25 cellular contexts compared by ENCODE assay signal in the genomic region with DNA sequence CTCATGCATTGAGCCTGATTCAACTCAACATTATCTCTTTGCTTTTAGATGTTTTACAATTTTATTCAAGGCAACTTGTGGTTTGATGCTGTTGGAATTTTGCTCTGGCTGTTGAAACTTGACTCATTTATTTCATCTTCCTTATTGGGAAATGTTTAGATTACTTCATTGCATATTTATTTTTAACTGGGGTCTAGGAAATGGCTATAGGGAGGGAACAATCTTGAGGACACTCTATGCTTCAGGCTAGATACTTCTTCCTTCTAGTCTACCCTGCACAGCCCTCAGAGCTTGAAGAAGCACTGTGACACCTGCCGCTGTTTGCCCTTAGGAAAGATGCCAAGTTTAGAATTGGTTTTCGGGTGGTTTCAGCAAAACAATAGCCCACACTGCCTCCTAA.
DNase-seq lines count a peak whose midpoint lies in the region; ATAC-seq and TF ChIP-seq lines count a peak whose summit lies in the region.
"Had no signal": no experiment of that assay in that cellular context is flagged by ENCODE, and none has a peak within 500 bp of the region (broad histone marks: within the 10 kb centered on the region; RNA-seq: fewer than 3 reads in every experiment).

No MANE protein-coding gene starts in this region.

- WGBS in IMR-90 (ENCODE audit: extremely low coverage in 2 of 2, insufficient read length in 1 of 2), 2 experiments = no CpG with 5 or more reads among the region's 2 CpGs

- peak overlapping the region; percentile 75 for H4K91ac ChIP-seq in IMR-90 (ENCODE audit: insufficient read depth, low read depth, low read length)

- H4K20me1 ChIP-seq in IMR-90 (ENCODE audit: insufficient read depth, low read length) = no peaks in the 10 kb centered on the region

- CTCF ChIA-PET in IMR-90 (lab: Yijun Ruan, JAX) = no interaction called here

- peaks cover 5% of the 10 kb centered on the region; the same call in 1 of the 2 replicates for H3K9me1 ChIP-seq in IMR-90 (ENCODE audit: insufficient read depth, low read length)

- BruUV-seq in IMR-90 (replicated peaks; lab: Mats Ljungman, UMichigan) = no TSS peak

- H3K23ac ChIP-seq in IMR-90 (ENCODE audit: low read depth, low read length) = peak overlapping the region; percentile 12; the same call in 1 of the 2 replicates

- peak overlapping the region; percentile 35; the same call in 1 of the 2 replicates for H3K56ac ChIP-seq in IMR-90 (ENCODE audit: extremely low read depth, insufficient read depth, low read length)

- H3K27ac ChIP-seq in IMR-90 (ENCODE audit: insufficient read depth, low read length) = peak overlapping the region; percentile 88
- H3K27ac ChIP-seq: neural progenitor cell, psoas muscle, transverse colon had no signal

- peak overlapping the region; percentile 88 for H3K4ac ChIP-seq in IMR-90 (ENCODE audit: low read depth, low read length)

- peak overlapping the region; percentile 93 for H2BK120ac ChIP-seq in IMR-90 (ENCODE audit: low read depth, low read length)

- H2AK5ac ChIP-seq in IMR-90 (ENCODE audit: low read depth, low read length) = 0 out of 2 replicates have a peak overlapping the region, but pooled peaks have one; percentile 23

- H3K4me3 ChIP-seq in IMR-90 (ENCODE audit: insufficient read depth, low read depth, low read length) (no peak overlapping the region), adipocyte (ENCODE audit: low read length) (no peak overlapping the region), fibroblast of the aortic adventitia (ENCODE audit: low read depth, low read length) (no peak overlapping the region)
- H3K4me3 ChIP-seq: neural progenitor cell, psoas muscle, transverse colon had no signal

- peak overlapping the region; percentile 59 to 60; a peak in 3 of 4 replicates for H4K8ac ChIP-seq in IMR-90 (ENCODE audit: low read depth in 2 of 2, low read length in 2 of 2)

- peak overlapping the region; percentile 76 for H2AFZ ChIP-seq in IMR-90 (replicated peaks; ENCODE audit: low read length, poor library complexity)
- H2AFZ ChIP-seq: neural progenitor cell had no signal

- POLR2A ChIA-PET in IMR-90 (lab: Charles Lee; ENCODE audit: unreplicated experiment) = no interaction called here

- H2BK15ac ChIP-seq in IMR-90 (ENCODE audit: low read depth, low read length) = peak overlapping the region; percentile 55; the same call in 1 of the 3 replicates

- H3K18ac ChIP-seq in IMR-90 (ENCODE audit: low read depth, low read length) = peak overlapping the region; percentile 73

- peak overlapping the region; percentile 55 for H3K4me2 ChIP-seq in IMR-90 (ENCODE audit: low read depth, low read length)
- H3K4me2 ChIP-seq: neural progenitor cell had no signal

- peak overlapping the region; percentile 56; the same call in 1 of the 2 replicates for H4K5ac ChIP-seq in IMR-90 (ENCODE audit: low read depth, low read length)

- dilution Hi-C loops in IMR-90 (cut with HindIII; ENCODE audit: low sequenced_read_pairs, unreplicated experiment) = no loop called here

- H2BK5ac ChIP-seq in IMR-90 (ENCODE audit: low read depth, low read length, poor library complexity, severe bottlenecking) = peak overlapping the region; percentile 64

- TF ChIP-seq CTCF in IMR-90 (conservative IDR thresholded peaks at IDR 0.05; ENCODE audit: low read depth, low read length) (no peak), fibroblast of the aortic adventitia (IDR thresholded peaks at IDR 0.05; ENCODE audit: insufficient read depth, low read length) (no peak)

- peaks cover 7% of the 10 kb centered on the region for H3K4me1 ChIP-seq in IMR-90 (ENCODE audit: control insufficient read depth, insufficient read depth, low read length)
- peaks cover 3% of the 10 kb centered on the region for H3K4me1 ChIP-seq in adipocyte (ENCODE audit: control insufficient read depth, insufficient read depth, low read length)
- H3K4me1 ChIP-seq: neural progenitor cell, psoas muscle, transverse colon had no signal

- H2BK20ac ChIP-seq in IMR-90 (ENCODE audit: low read depth, low read length) = peak overlapping the region; percentile 91

- in situ Hi-C loops in IMR-90 (cut with MboI; ENCODE audit: low sequenced_read_pairs) = no loop called here

- H3K79me1 ChIP-seq in IMR-90 (ENCODE audit: low read depth in 1 of 2, low read length in 2 of 2) = no peaks in the 10 kb centered on the region

- no peak for TF ChIP-seq RAD21 in IMR-90 (IDR thresholded peaks at IDR 0.05; ENCODE audit: low read length)

- no peak overlapping the region for H2AK9ac ChIP-seq in IMR-90 (replicated peaks; ENCODE audit: low read depth, low read length, poor library complexity)

- H3K36me3 ChIP-seq in IMR-90 (ENCODE audit: control insufficient read depth, insufficient read depth, low read length) = no peaks in the 10 kb centered on the region
- no peaks in the 10 kb centered on the region for H3K36me3 ChIP-seq in adipocyte (ENCODE audit: control insufficient read depth, insufficient read depth, low read length, severe bottlenecking)
- H3K36me3 ChIP-seq: neural progenitor cell, transverse colon had no signal

- ATAC-seq in IMR-90 (ENCODE audit: low read depth) (peak; percentile 92), GM18517 (IDR thresholded peaks at IDR 0.05; ENCODE audit: unreplicated experiment) (no peak)
- ATAC-seq: activated naive CD4-positive, alpha-beta T cell treated with anti-CD3 and anti-CD28 coated beads, Interleukin-2, amount 50 U/mL, for 72 hours; activated T-helper 17 cell treated with anti-CD3 and anti-CD28 coated beads, Interleukin-2, amount 50 U/mL, for 72 hours; psoas muscle had no signal

- intact Hi-C loops in IMR-90 (cut with micrococcal nuclease) = no loop called here

- DNase-seq in DMS79 treated with DMSO at 0.1 percent for 48 hours (lab: John Stamatoyannopoulos, UW) = peak; percentile 57
- DNase-seq in IMR-90 = peak; percentile 76
- peak; percentile 45 for DNase-seq in adipocyte (ENCODE audit: low read depth)
- DNase-seq in fibroblast of the aortic adventitia (ENCODE audit: low read depth) = peak; percentile 4
- DNase-seq in activated naive CD4-positive, alpha-beta T cell treated with Interleukin-2 at 50 U/mL for 16 hours = no peak
- DNase-seq in SHP77 (lab: John Stamatoyannopoulos, UW) = no peak
- DNase-seq: activated CD4-positive, alpha-beta T cell treated with anti-CD3 and anti-CD28 coated beads, Interleukin-2, amount 50 U/mL, for 48 hours; activated CD8-positive, alpha-beta memory T cell treated with anti-CD3 and anti-CD28 coated beads, Interleukin-2, amount 50 U/mL, for 4 hours; CD4-positive, alpha-beta memory T cell; DMS 273 treated with DMSO at 0.1 percent for 48 hours; H7; KG1; kidney glomerular epithelial cell; NCI-H187; NCI-H2227 treated with DMSO at 0.1 percent for 48 hours; NCI-H82; psoas muscle; Right ventricle myocardium superior; SW 1271; T1000; transverse colon had no signal

- TF ChIP-seq POLR2A in IMR-90 (IDR thresholded peaks at IDR 0.05; ENCODE audit: low read depth, low read length) = no peak

- H3K9me3 ChIP-seq in IMR-90 (ENCODE audit: control insufficient read depth, insufficient read depth, low read length) (no peaks in the 10 kb centered on the region), adipocyte (ENCODE audit: control insufficient read depth, low read length) (no peaks in the 10 kb centered on the region)
- H3K9me3 ChIP-seq: psoas muscle, transverse colon had no signal

- no peak overlapping the region for H3K9ac ChIP-seq in IMR-90 (ENCODE audit: low read depth, low read length)
- H3K9ac ChIP-seq in adipocyte (ENCODE audit: low read length) = no peak overlapping the region
- H3K9ac ChIP-seq: neural progenitor cell had no signal

- peak overlapping the region; percentile 87 for H3K14ac ChIP-seq in IMR-90 (replicated peaks; ENCODE audit: low read depth, low read length)

- no peaks in the 10 kb centered on the region for H3K27me3 ChIP-seq in IMR-90 (ENCODE audit: control insufficient read depth, insufficient read depth, low read length)
- H3K27me3 ChIP-seq in adipocyte (replicated peaks; ENCODE audit: control insufficient read depth, insufficient read depth, low read length) = no peaks in the 10 kb centered on the region
- H3K27me3 ChIP-seq: neural progenitor cell, transverse colon had no signal

TF ChIP-seq in IMR-90, 13 proteins besides CTCF, POLR2A, EP300 and RAD21:
- TF ChIP-seq MAFK (IDR thresholded peaks at IDR 0.05; ENCODE audit: low read depth, low read length) (no peak), CEBPB (IDR thresholded peaks at IDR 0.05; ENCODE audit: low read depth, low read length) (peak; percentile 86)

Comparison
In these comparisons a context has a peak if more than half of its experiments do, and no peak if none do; other contexts are left out.
1. DNase-seq: peak in DMS79 treated with DMSO at 0.1 percent for 48 hours (single experiment), IMR-90 (single experiment), adipocyte (single experiment) and fibroblast of the aortic adventitia (single experiment); none in activated naive CD4-positive, alpha-beta T cell treated with Interleukin-2 at 50 U/mL for 16 hours (single experiment) and SHP77 (0 of 2).